ENCODE assay signal across 8 cellular contexts in genomic region chr13:51814825-51815650, GRCh38. TPM values are rescaled to one million over a fixed set of nuclear protein-coding genes. Genes with fewer than 3 reads are reported as not detected.
DNase-seq lines count a peak whose midpoint lies in the region; ATAC-seq and TF ChIP-seq lines count a peak whose summit lies in the region.

No MANE protein-coding gene starts in this region.

- peaks cover 22% of the 10 kb centered on the region for H3K4me1 Mint-ChIP-seq in brain

- POLR2A ChIA-PET in A673 (lab: Charles Lee; ENCODE audit: low non-redundant PET), result no interaction called here

- H3K27me3 ChIP-seq in A673 (replicated peaks; ENCODE audit: insufficient read depth, low read depth, low read length, poor library complexity), result no peaks in the 10 kb centered on the region

- BruUV-seq in A673 (replicated peaks; lab: Mats Ljungman, UMichigan), result no TSS peak

- H3K4me1 ChIP-seq in A673 (ENCODE audit: insufficient read depth, low read length, poor library complexity, severe bottlenecking), result peaks cover under 1% of the 10 kb centered on the region

- no peaks in the 10 kb centered on the region for H3K9me3 ChIP-seq in A673 (ENCODE audit: low read depth, low read length, poor library complexity, severe bottlenecking)

- intact Hi-C loops in A673 (cut with micrococcal nuclease; ENCODE audit: unreplicated experiment), result loop anchor here (5.0 to 10.0 kb wide), 2 partner anchors 312 to 380 kb away; partner anchors contain the start of gene NEK5

- in situ Hi-C loops in GM13977 (cut with MboI; ENCODE audit: low pct_unique_long_range_greater_than_20kb, low sequenced_read_pairs, unreplicated experiment), result loop anchor here (25.0 kb wide), 2 partner anchors 322 to 678 kb away; partner anchors contain the start of gene NEK5

- TF ChIP-seq CTCF in A673 (conservative IDR thresholded peaks at IDR 0.05; ENCODE audit: low read depth, low read length), result peak; percentile 84
- peak; percentile 83 for TF ChIP-seq CTCF in GM13977 (IDR thresholded peaks at IDR 0.05; ENCODE audit: extremely low read depth, insufficient read depth, missing control alignments)
- TF ChIP-seq CTCF in brain (conservative IDR thresholded peaks at IDR 0.05), result peak; percentile 80 to 86

- no peaks in the 10 kb centered on the region for H3K9me3 Mint-ChIP-seq in brain

- H3K36me3 ChIP-seq in A673 (ENCODE audit: insufficient read depth, low read length, poor library complexity, severe bottlenecking), result no peaks in the 10 kb centered on the region

- DNase-seq in A673 (ENCODE audit: low spot score) (peak; percentile 75), GM13977 (ENCODE audit: low spot score) (peak; percentile 76), NCI-H1092 (lab: John Stamatoyannopoulos, UW) (peak; percentile 43), T-helper 9 cell (peak; percentile 60), islet precursor cell (peak; percentile 82)
- DNase-seq in stimulated activated CD4-positive, alpha-beta T cell treated with anti-CD3 and anti-CD28 coated beads, Interleukin-1b, Interleukin-23, amount 100 ng/mL, for 4 hours (ENCODE audit: low read depth in 2 of 2), result peak; percentile 44 to 74

- CTCF ChIA-PET in A673 (lab: Charles Lee), result interaction anchor here (0.7 kb wide), 1 partner anchor 385 kb away, joined by 3 read pairs; no protein-coding TSS in a partner anchor

- no peak overlapping the region for H3K27ac ChIP-seq in A673 (ENCODE audit: low read depth, low read length, poor library complexity, severe bottlenecking)

- no peaks in the 10 kb centered on the region for H3K36me3 Mint-ChIP-seq in brain

- peak overlapping the region in 3 of 5 experiments; percentile 53 to 79 (median 60) for H3K27ac Mint-ChIP-seq in brain

- peak overlapping the region in 4 of 5 experiments; percentile 10 to 30 (median 23) for H3K4me3 Mint-ChIP-seq in brain

- no peaks in the 10 kb centered on the region for H3K27me3 Mint-ChIP-seq in brain

- ATAC-seq in HG02678 (IDR thresholded peaks at IDR 0.05; ENCODE audit: unreplicated experiment), result peak; percentile 63

- H3K4me3 ChIP-seq in A673 (ENCODE audit: low read depth, low read length, poor library complexity, severe bottlenecking), result no peak overlapping the region

RNA-seq across cellular contexts. Expression of gene DHRS12, which starts 11.1 kb away (rescaled TPM):
- 2.8 and 3.1 TPM in 2 replicates for total RNA-seq in A673 (2021)
- 18.6 TPM for polyA plus RNA-seq in brain (ENCODE audit: insufficient read depth, low read depth, low replicate concordance)

RNA-seq across cellular contexts. Expression of gene TMEM272, which starts 29.9 kb away (rescaled TPM):
- 0.22 TPM in 1 of 2 replicates, not detected in the other for total RNA-seq in A673 (2021)
- 0.41 TPM for polyA plus RNA-seq in brain (ENCODE audit: insufficient read depth, low read depth, low replicate concordance)

RNA-seq across cellular contexts. Expression of gene CCDC70, which starts 46.7 kb away (rescaled TPM):
- not detected in 2 replicates for total RNA-seq in A673 (2021)
- not detected for polyA plus RNA-seq in brain (ENCODE audit: insufficient read depth, low read depth, low replicate concordance)
